24 cellular contexts compared by ENCODE assay signal in genomic region chr1:42037586-42037985, GRCh38.
"Had no signal": no experiment of that assay in that cellular context is flagged by ENCODE, and none has a peak within 500 bp of the region (broad histone marks: within the 10 kb centered on the region; RNA-seq: fewer than 3 reads in every experiment).

No MANE protein-coding gene starts in this region.

- H3K36me3 ChIP-seq: neutrophil, pancreas, right atrium auricular region, right lobe of liver, sigmoid colon, stomach, thoracic aorta, thyroid gland, tibial nerve, upper lobe of left lung, vagina had no signal

- H3K4me3 ChIP-seq: pancreas, psoas muscle, right atrium auricular region, right lobe of liver, sigmoid colon, stomach, thoracic aorta, thyroid gland, tibial nerve, upper lobe of left lung, vagina had no signal

- DNase-seq: naive thymus-derived CD8-positive, alpha-beta T cell; nephron progenitor cell; nucleus accumbens; pancreas; posterior cingulate gyrus; psoas muscle; retina; right lobe of liver; sigmoid colon; small intestine; stimulated activated CD4-positive, alpha-beta T cell treated with anti-CD3 and anti-CD28 coated beads, Interleukin-15, amount 100 ng/mL, for 24 hours; stimulated activated CD4-positive, alpha-beta T cell treated with anti-CD3 and anti-CD28 coated beads, Interleukin-2, amount 100 ng/mL, for 24 hours; stimulated activated CD4-positive, alpha-beta T cell treated with anti-CD3 and anti-CD28 coated beads, Interleukin-2, amount 100 ng/mL, for 48 hours; stimulated activated CD4-positive, alpha-beta T cell treated with anti-CD3 and anti-CD28 coated beads, Interleukin-4, amount 100 ng/mL, for 24 hours; stimulated activated naive B cell treated with anti-CD40 and anti-IgM and Interleukin-4, amounts not matched to agents 10 μg/mL and 1 μg/mL and 100 μg/mL, for 72 hours; stimulated activated naive CD4-positive, alpha-beta T cell treated with Interleukin-2 at 50 U/mL for 16 hours; stomach; thyroid gland; upper lobe of left lung had no signal

- H3K27me3 ChIP-seq: pancreas, right atrium auricular region, right lobe of liver, sigmoid colon, stomach, thyroid gland, tibial nerve, upper lobe of left lung, vagina had no signal

- H3K27ac ChIP-seq: neutrophil, pancreas, psoas muscle, right atrium auricular region, right lobe of liver, sigmoid colon, stomach, thoracic aorta, thyroid gland, tibial nerve, upper lobe of left lung, vagina had no signal

- H3K9me3 ChIP-seq: neutrophil, pancreas, psoas muscle, right atrium auricular region, right lobe of liver, sigmoid colon, stomach, thoracic aorta, thyroid gland, tibial nerve, upper lobe of left lung, vagina had no signal
